Comparison of ENCODE assay signal across 20 cellular contexts in genomic region chr5:81629986-81630385, GRCh38.
DNase-seq lines count a peak whose midpoint lies in the region; ATAC-seq and TF ChIP-seq lines count a peak whose summit lies in the region.
"Had no signal": no experiment of that assay in that cellular context is flagged by ENCODE, and none has a peak within 500 bp of the region (broad histone marks: within the 10 kb centered on the region; RNA-seq: fewer than 3 reads in every experiment).

No MANE protein-coding gene starts in this region.

- no peak overlapping the region for H4K91ac ChIP-seq in IMR-90 (ENCODE audit: insufficient read depth, low read depth, low read length)

- TF ChIP-seq POLR2A in IMR-90 (IDR thresholded peaks at IDR 0.05; ENCODE audit: low read depth, low read length), result no peak

- POLR2A ChIA-PET in IMR-90 (lab: Charles Lee; ENCODE audit: unreplicated experiment), result no interaction called here
- POLR2A ChIA-PET in CD8-positive, alpha-beta memory T cell (lab: Charles Lee), result no interaction called here

- no peak overlapping the region for H4K5ac ChIP-seq in IMR-90 (ENCODE audit: low read depth, low read length)

- no peaks in the 10 kb centered on the region for H3K4me1 Mint-ChIP-seq in CD8-positive, alpha-beta memory T cell
- H3K4me1 Mint-ChIP-seq: GM23338 had no signal

- H3K36me3 Mint-ChIP-seq in CD8-positive, alpha-beta memory T cell, result peaks cover 0 to 13% (median 10%) of the 10 kb centered on the region in 3 donors

- H3K4me2 ChIP-seq in IMR-90 (ENCODE audit: low read depth, low read length), result no peak overlapping the region
- H3K4me2 ChIP-seq: GM23338, PC-9, SK-N-SH had no signal

- H3K27me3 Mint-ChIP-seq in CD8-positive, alpha-beta memory T cell, result no peaks in the 10 kb centered on the region
- H3K27me3 Mint-ChIP-seq: CD4-positive, alpha-beta memory T cell had no signal

- dilution Hi-C loops in IMR-90 (cut with HindIII; ENCODE audit: low sequenced_read_pairs, unreplicated experiment), result no loop called here

- H3K9me3 Mint-ChIP-seq in CD8-positive, alpha-beta memory T cell, result no peaks in the 10 kb centered on the region
- H3K9me3 Mint-ChIP-seq: GM23338 had no signal

- CTCF ChIA-PET in IMR-90 (lab: Yijun Ruan, JAX), result no interaction called here
- CTCF ChIA-PET in CD8-positive, alpha-beta memory T cell (lab: Charles Lee), result interaction anchor here (0.7 kb wide), 1 partner anchor 10 kb away, joined by 3 read pairs; no protein-coding TSS in a partner anchor

- H3K79me1 ChIP-seq in IMR-90 (ENCODE audit: low read depth in 1 of 2, low read length in 2 of 2), result peaks cover 0 to 4% of the 10 kb centered on the region in 2 experiments; a peak in 2 of 4 replicates

- H4K8ac ChIP-seq in IMR-90 (ENCODE audit: low read depth in 2 of 2, low read length in 2 of 2), result no peak overlapping the region

- in situ Hi-C loops in IMR-90 (cut with MboI; ENCODE audit: low sequenced_read_pairs), result no loop called here

- H3K4me1 ChIP-seq in IMR-90 (ENCODE audit: control insufficient read depth, insufficient read depth, low read length), result peaks cover 4% of the 10 kb centered on the region; the same call in 1 of the 2 replicates
- peaks cover 39% of the 10 kb centered on the region for H3K4me1 ChIP-seq in SJCRH30
- peaks cover 19% of the 10 kb centered on the region for H3K4me1 ChIP-seq in CD8-positive, alpha-beta memory T cell (ENCODE audit: insufficient read depth, low read length)

- no peaks in the 10 kb centered on the region for H4K20me1 ChIP-seq in IMR-90 (ENCODE audit: insufficient read depth, low read length)

- no peak overlapping the region for H2AK5ac ChIP-seq in IMR-90 (ENCODE audit: low read depth, low read length)

- ATAC-seq in IMR-90 (ENCODE audit: low read depth), result peak; percentile 40; the same call in 1 of the 2 replicates
- ATAC-seq: GM23338 had no signal

- H3K4me3 Mint-ChIP-seq in CD8-positive, alpha-beta memory T cell, result no peak overlapping the region
- H3K4me3 Mint-ChIP-seq: GM23338 had no signal

- no CpG with 5 or more reads among the region's 1 CpG for WGBS in IMR-90 (ENCODE audit: extremely low coverage in 2 of 2, insufficient read length in 1 of 2), 2 experiments

- TF ChIP-seq CTCF in IMR-90 (conservative IDR thresholded peaks at IDR 0.05; ENCODE audit: low read depth, low read length) (no peak), GM10266 (IDR thresholded peaks at IDR 0.05; ENCODE audit: control insufficient read depth, insufficient read depth, low read depth, missing control alignments) (no peak)

- H3K4me3 ChIP-seq in IMR-90 (ENCODE audit: insufficient read depth, low read depth, low read length) (no peak overlapping the region), SJCRH30 (no peak overlapping the region)
- no peak overlapping the region for H3K4me3 ChIP-seq in CD8-positive, alpha-beta memory T cell (ENCODE audit: low read length)
- H3K4me3 ChIP-seq: GM23338, PC-9 had no signal

- H3K27me3 ChIP-seq in IMR-90 (ENCODE audit: control insufficient read depth, insufficient read depth, low read length) (no peaks in the 10 kb centered on the region), SJCRH30 (no peaks in the 10 kb centered on the region)
- no peaks in the 10 kb centered on the region for H3K27me3 ChIP-seq in CD8-positive, alpha-beta memory T cell (ENCODE audit: insufficient read depth, low read length, poor library complexity, severe bottlenecking)

- no peak overlapping the region for H3K9ac ChIP-seq in IMR-90 (ENCODE audit: low read depth, low read length)
- H3K9ac ChIP-seq: SK-N-SH had no signal

- no peak for TF ChIP-seq RAD21 in IMR-90 (IDR thresholded peaks at IDR 0.05; ENCODE audit: low read length)

- H3K9me3 ChIP-seq in IMR-90 (ENCODE audit: control insufficient read depth, insufficient read depth, low read length) (no peaks in the 10 kb centered on the region), SJCRH30 (replicated peaks) (no peaks in the 10 kb centered on the region; the same call in 1 of the 2 replicates)
- H3K9me3 ChIP-seq in CD8-positive, alpha-beta memory T cell (ENCODE audit: low read length), result no peaks in the 10 kb centered on the region
- H3K9me3 ChIP-seq: SK-N-SH had no signal

- H3K27ac ChIP-seq in IMR-90 (ENCODE audit: insufficient read depth, low read length) (no peak overlapping the region), SJCRH30 (peak overlapping the region; percentile 38)
- H3K27ac ChIP-seq in CD8-positive, alpha-beta memory T cell (ENCODE audit: low read depth, low read length), result no peak overlapping the region
- H3K27ac ChIP-seq: PC-9 had no signal

- no peak overlapping the region for H2BK20ac ChIP-seq in IMR-90 (ENCODE audit: low read depth, low read length)

- H2BK120ac ChIP-seq in IMR-90 (ENCODE audit: low read depth, low read length), result no peak overlapping the region

- no peak overlapping the region for H2BK15ac ChIP-seq in IMR-90 (ENCODE audit: low read depth, low read length)

- no peak overlapping the region for H3K18ac ChIP-seq in IMR-90 (ENCODE audit: low read depth, low read length)

- H3K23ac ChIP-seq in IMR-90 (ENCODE audit: low read depth, low read length), result no peak overlapping the region

- no peak overlapping the region for H2BK5ac ChIP-seq in IMR-90 (ENCODE audit: low read depth, low read length, poor library complexity, severe bottlenecking)

- H2AFZ ChIP-seq in IMR-90 (replicated peaks; ENCODE audit: low read length, poor library complexity), result no peak overlapping the region
- H2AFZ ChIP-seq: GM23338, PC-9 had no signal

- H3K4ac ChIP-seq in IMR-90 (ENCODE audit: low read depth, low read length), result no peak overlapping the region

- H2AK9ac ChIP-seq in IMR-90 (replicated peaks; ENCODE audit: low read depth, low read length, poor library complexity), result no peak overlapping the region

- intact Hi-C loops in IMR-90 (cut with micrococcal nuclease), result loop anchor here (5.0 kb wide), 1 partner anchor 117 kb away; no protein-coding TSS in a partner anchor

- DNase-seq in EH (ENCODE audit: low read depth), result peak; percentile 19
- peak; percentile 4 for DNase-seq in IMR-90
- peak in 1 of 2 experiments; percentile 26 for DNase-seq in SJCRH30
- DNase-seq in GM10266 (ENCODE audit: extremely low spot score), result no peak
- DNase-seq in globus pallidus (ENCODE audit: low spot score), result no peak
- DNase-seq in CD8-positive, alpha-beta memory T cell, result no peak
- no peak for DNase-seq in dermis blood vessel endothelial cell
- DNase-seq: CD4-positive, alpha-beta memory T cell; GDM1; Karpas-422; NCI-H1694; NCI-H2081 treated with DMSO at 0.1 percent for 48 hours; NCI-H2171 treated with DMSO at 0.1 percent for 48 hours; NCI-H524 treated with DMSO at 0.1 percent for 48 hours; PC-9; RPMI8226; SHP77; SK-N-SH; T-helper 2 cell had no signal

- H3K36me3 ChIP-seq in IMR-90 (ENCODE audit: control insufficient read depth, insufficient read depth, low read length) (no peaks in the 10 kb centered on the region), SJCRH30 (no peaks in the 10 kb centered on the region)
- no peaks in the 10 kb centered on the region for H3K36me3 ChIP-seq in CD8-positive, alpha-beta memory T cell (ENCODE audit: insufficient read depth, low read length)

- H3K56ac ChIP-seq in IMR-90 (ENCODE audit: extremely low read depth, insufficient read depth, low read length), result no peak overlapping the region

- H3K27ac Mint-ChIP-seq in CD8-positive, alpha-beta memory T cell, result no peak overlapping the region
- H3K27ac Mint-ChIP-seq: GM23338 had no signal

- no peaks in the 10 kb centered on the region; the same call in 1 of the 2 replicates for H3K9me1 ChIP-seq in IMR-90 (ENCODE audit: insufficient read depth, low read length)

- no TSS peak for BruUV-seq in IMR-90 (replicated peaks; lab: Mats Ljungman, UMichigan)

- no peak overlapping the region; the same call in 1 of the 2 replicates for H3K14ac ChIP-seq in IMR-90 (replicated peaks; ENCODE audit: low read depth, low read length)

TF ChIP-seq in IMR-90, 13 proteins besides CTCF, POLR2A, EP300 and RAD21:
- TF ChIP-seq MXI1 (IDR thresholded peaks at IDR 0.05; ENCODE audit: borderline replicate concordance, low read depth, low read length) (no peak), CEBPB (IDR thresholded peaks at IDR 0.05; ENCODE audit: low read depth, low read length) (no peak), FOS (IDR thresholded peaks at IDR 0.05; ENCODE audit: low read depth, low read length) (no peak), RCOR1 (IDR thresholded peaks at IDR 0.05; ENCODE audit: insufficient replicate concordance, low read length) (no peak), BHLHE40 (IDR thresholded peaks at IDR 0.05; ENCODE audit: low read depth, low read length) (no peak), ELK1 (IDR thresholded peaks at IDR 0.05; ENCODE audit: borderline replicate concordance, low read depth, low read length) (no peak), SMC3 (IDR thresholded peaks at IDR 0.05; ENCODE audit: low read depth, low read length) (no peak), MAFK (IDR thresholded peaks at IDR 0.05; ENCODE audit: low read depth, low read length) (no peak), RFX5 (IDR thresholded peaks at IDR 0.05; ENCODE audit: low read depth, low read length) (no peak), USF2 (IDR thresholded peaks at IDR 0.05; ENCODE audit: low read depth, low read length) (no peak), MAZ (IDR thresholded peaks at IDR 0.05; ENCODE audit: borderline replicate concordance, low read depth, low read length) (no peak), NFE2L2 (IDR thresholded peaks at IDR 0.05; ENCODE audit: low read depth, low read length) (no peak), CHD1 (IDR thresholded peaks at IDR 0.05; ENCODE audit: low read depth, low read length) (no peak)

Comparison
In these comparisons a context has a peak if more than half of its experiments do, and no peak if none do; other contexts are left out.
1. DNase-seq: peak in EH (single experiment) and IMR-90 (single experiment); none in GM10266 (single experiment), globus pallidus (single experiment), CD8-positive, alpha-beta memory T cell (0 of 5) and dermis blood vessel endothelial cell (single experiment).